ENCODE assay signal across 19 cellular contexts in genomic region chr3:52458031-52458760, GRCh38. TPM values are rescaled to one million over a fixed set of nuclear protein-coding genes. Genes with fewer than 3 reads are reported as not detected.
A peak's percentile ranks its signal among the peaks of the same experiment; 100 is the strongest.
DNase-seq lines count a peak whose midpoint lies in the region; ATAC-seq and TF ChIP-seq lines count a peak whose summit lies in the region.
"Had no signal": no experiment of that assay in that cellular context is flagged by ENCODE, and none has a peak within 500 bp of the region (broad histone marks: within the 10 kb centered on the region; RNA-seq: fewer than 3 reads in every experiment).

No MANE protein-coding gene starts in this region.

- TF ChIP-seq CTCF in epithelial cell of esophagus (IDR thresholded peaks at IDR 0.05; ENCODE audit: insufficient read depth, low read depth, low read length, missing control alignments) (no peak), neutrophil (IDR thresholded peaks at IDR 0.05) (no peak), sigmoid colon (IDR thresholded peaks at IDR 0.05) (no peak)

- no peaks in the 10 kb centered on the region for H3K27me3 Mint-ChIP-seq in activated T-cell treated with anti-CD3 and anti-CD28 coated beads, Interleukin-2, amount 50 U/mL, for 24 hours

- H3K27ac Mint-ChIP-seq in activated T-cell treated with anti-CD3 and anti-CD28 coated beads, Interleukin-2, amount 50 U/mL, for 24 hours: peak overlapping the region; percentile 67
- H3K27ac Mint-ChIP-seq: activated CD8-positive, alpha-beta T cell treated with anti-CD3 and anti-CD28 coated beads, Interleukin-2, amount 10 ng/mL, durations not matched to agents 7 days and 5 days had no signal

- H3K27me3 ChIP-seq in neutrophil: no peaks in the 10 kb centered on the region
- H3K27me3 ChIP-seq in sigmoid colon: no peaks in the 10 kb centered on the region

- H3K4me3 ChIP-seq in epithelial cell of esophagus (ENCODE audit: low read length): no peak overlapping the region
- H3K4me3 ChIP-seq in neutrophil (ENCODE audit: low read depth in 1 of 2, low read length in 1 of 2): no peak overlapping the region
- no peak overlapping the region for H3K4me3 ChIP-seq in sigmoid colon

- DNase-seq in activated T-cell treated with anti-CD3 and anti-CD28 coated beads, Interleukin-2, amount 50 U/mL, for 24 hours: no peak
- no peak for DNase-seq in activated T-cell treated with anti-CD3 and anti-CD28 coated beads for 4 hours
- DNase-seq in NCI-H526 treated with DMSO at 0.1 percent for 48 hours (lab: John Stamatoyannopoulos, UW): peak; percentile 48
- peak; percentile 60 for DNase-seq in epithelial cell of esophagus (ENCODE audit: low read depth)
- no peak for DNase-seq in DMS 273 treated with DMSO at 0.1 percent for 48 hours (lab: John Stamatoyannopoulos, UW)
- DNase-seq in sigmoid colon: no peak
- DNase-seq: activated CD8-positive, alpha-beta T cell treated with anti-CD3 and anti-CD28 coated beads, Interleukin-2, amount 10 ng/mL, durations not matched to agents 7 days and 5 days; amygdala; Karpas-422; kidney; mesendoderm; NCI-H2171; stimulated activated naive CD8-positive, alpha-beta T cell treated with anti-CD3 and anti-CD28 coated beads, Interleukin-15, Interleukin-2, amounts not matched to agents 100 U/mL and 50 U/mL, for 24 hours; trophoblast cell had no signal

- no peak for ATAC-seq in GM21515 (IDR thresholded peaks at IDR 0.05; ENCODE audit: unreplicated experiment)
- ATAC-seq: activated CD8-positive, alpha-beta T cell treated with anti-CD3 and anti-CD28 coated beads, Interleukin-2, amount 10 ng/mL, durations not matched to agents 7 days and 5 days; stimulated activated naive CD8-positive, alpha-beta T cell treated with anti-CD3 and anti-CD28 coated beads, Interleukin-15, Interleukin-2, amounts not matched to agents 100 U/mL and 50 U/mL, for 24 hours had no signal

- H3K9me3 ChIP-seq in neutrophil (no peaks in the 10 kb centered on the region), sigmoid colon (no peaks in the 10 kb centered on the region)

- no peak for TF ChIP-seq EP300 in sigmoid colon (IDR thresholded peaks at IDR 0.05)

- intact Hi-C loops in sigmoid colon (cut with DNase I): loop anchor here (5.0 kb wide), 2 partner anchors 74 to 786 kb away; partner anchors contain the start of genes NT5DC2 and TEX264

- H3K4me1 ChIP-seq in neutrophil (ENCODE audit: control insufficient read depth in 1 of 2, insufficient read depth in 1 of 2, low read depth in 1 of 2, low read length in 1 of 2) (peaks cover 29 to 36% of the 10 kb centered on the region in 2 experiments), sigmoid colon (peaks cover 0 to 35% (median 27%) of the 10 kb centered on the region in 4 donors)

- H3K27ac ChIP-seq in neutrophil (peak overlapping the region; percentile 82), sigmoid colon (no peak overlapping the region)

- H3K4me1 Mint-ChIP-seq in activated T-cell treated with anti-CD3 and anti-CD28 coated beads, Interleukin-2, amount 50 U/mL, for 24 hours (ENCODE audit: low read depth): peaks cover 56% of the 10 kb centered on the region

- no peak overlapping the region for H3K4me3 Mint-ChIP-seq in activated T-cell treated with anti-CD3 and anti-CD28 coated beads, Interleukin-2, amount 50 U/mL, for 24 hours
- H3K4me3 Mint-ChIP-seq: activated CD8-positive, alpha-beta T cell treated with anti-CD3 and anti-CD28 coated beads, Interleukin-2, amount 10 ng/mL, durations not matched to agents 7 days and 5 days had no signal

- no peak for TF ChIP-seq POLR2A in sigmoid colon (IDR thresholded peaks at IDR 0.05)

- H3K36me3 Mint-ChIP-seq in activated T-cell treated with anti-CD3 and anti-CD28 coated beads, Interleukin-2, amount 50 U/mL, for 24 hours (ENCODE audit: low read depth): peaks cover 65% of the 10 kb centered on the region

- H3K9me3 Mint-ChIP-seq in activated T-cell treated with anti-CD3 and anti-CD28 coated beads, Interleukin-2, amount 50 U/mL, for 24 hours: no peaks in the 10 kb centered on the region
- H3K9me3 Mint-ChIP-seq: activated T-helper 2 cell treated with anti-CD3 and anti-CD28 coated beads, Interferon-gamma antibody, Interleukin-2, Interleukin-4, amounts not matched to agents 10 μg/mL and 5 μg/mL and 100 μg/mL, durations not matched to agents 14 hours and 24 hours and 36 hours had no signal

- H3K36me3 ChIP-seq in neutrophil (peaks cover 28% of the 10 kb centered on the region), sigmoid colon (peaks cover 0 to 54% (median 36%) of the 10 kb centered on the region in 4 donors)

- WGBS in sigmoid colon, 2 donors: 80 to 81% methylated on average over 6 of the region's 6 CpGs

RNA-seq across cellular contexts. Expression of gene NISCH, which starts 2.8 kb away (rescaled TPM):
- total RNA-seq in sigmoid colon: 100 to 1,000 TPM in 1 of 4 donors, 10 to 100 TPM in 3; 53.5 to 113 (median 68.4) TPM
- polyA plus RNA-seq in sigmoid colon: 10 to 100 TPM; 14.3 to 47.4 (median 18.0) TPM

RNA-seq across cellular contexts. Expression of gene TNNC1, which starts 4.4 kb away (rescaled TPM):
- 1 to 10 TPM in 1 of 4 donors, under 1 TPM in 1, not detected in 2; 0.99 to 2.9 TPM for total RNA-seq in sigmoid colon
- 10 to 100 TPM in 2 of 3 donors, 1 to 10 TPM in 1; 2.6 to 34.2 (median 23.6) TPM for polyA plus RNA-seq in sigmoid colon
- total RNA-seq: Daoy had no signal

RNA-seq across cellular contexts. Expression of gene SEMA3G, which starts 13.3 kb away (rescaled TPM):
- 1 to 10 TPM; 2.6 to 5.4 (median 4.3) TPM for total RNA-seq in sigmoid colon
- polyA plus RNA-seq in sigmoid colon: 1 to 10 TPM in 1 of 3 donors, under 1 TPM in 2; 0.23 to 7.4 (median 0.60) TPM
- polyA plus RNA-seq: AG04450 had no signal

RNA-seq across cellular contexts. Expression of gene STAB1, which starts 36.9 kb away (rescaled TPM):
- 100 to 1,000 TPM in 3 of 4 donors, 10 to 100 TPM in 1; 92.0 to 138 (median 120) TPM for total RNA-seq in sigmoid colon
- polyA plus RNA-seq in sigmoid colon: 10 to 100 TPM; 18.0 to 63.0 (median 58.5) TPM
- total RNA-seq: Daoy had no signal

RNA-seq across cellular contexts. Expression of gene PHF7, which starts 47.7 kb away (rescaled TPM):
- 10 to 100 TPM in 3 of 4 donors, 1 to 10 TPM in 1; 8.9 to 14.1 (median 11.9) TPM for total RNA-seq in sigmoid colon
- polyA plus RNA-seq in sigmoid colon: 10 to 100 TPM in 1 of 3 donors, 1 to 10 TPM in 2; 5.3 to 10.5 (median 9.0) TPM

Comparison
In these comparisons a context has a peak if more than half of its experiments do, and no peak if none do; other contexts are left out.
1. DNase-seq: peak in NCI-H526 treated with DMSO at 0.1 percent for 48 hours (single experiment) and epithelial cell of esophagus (single experiment); none in activated T-cell treated with anti-CD3 and anti-CD28 coated beads, Interleukin-2, amount 50 U/mL, for 24 hours (single experiment), activated T-cell treated with anti-CD3 and anti-CD28 coated beads for 4 hours (single experiment), DMS 273 treated with DMSO at 0.1 percent for 48 hours (single experiment) and sigmoid colon (single experiment).